In the genomic region with DNA sequence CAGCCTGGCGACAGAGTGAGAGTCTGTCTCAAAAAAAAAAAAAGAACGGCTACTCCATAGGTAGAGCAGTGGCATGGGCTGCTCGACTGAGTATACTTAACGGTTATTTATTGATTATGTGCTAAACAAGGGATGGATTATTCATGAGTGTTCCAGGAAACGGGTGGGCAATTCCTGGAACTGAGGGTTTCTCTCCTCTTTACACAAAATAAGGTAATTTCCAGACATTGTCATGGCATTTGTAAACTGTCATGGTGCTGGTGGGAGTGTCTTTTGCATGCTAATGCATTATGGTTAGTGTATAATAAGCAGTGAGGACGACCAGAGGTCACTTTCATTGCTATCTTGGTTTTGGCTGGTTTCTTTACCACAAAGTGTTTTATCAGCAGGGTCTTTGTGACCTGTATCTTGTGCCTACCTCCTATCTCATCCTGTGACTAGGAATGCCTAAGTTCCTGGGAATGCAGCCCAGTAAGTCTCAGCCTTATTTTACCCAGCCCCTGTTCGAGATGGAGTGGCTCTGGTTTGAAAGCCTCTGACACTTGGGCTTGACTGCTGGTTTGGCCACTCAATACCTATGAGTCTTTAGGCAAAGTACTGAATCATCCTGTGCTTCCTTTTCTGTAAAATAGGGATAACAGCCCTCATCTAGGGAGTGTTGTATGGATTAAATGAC, we compare ENCODE assay signal across 1 cellular context.
TF ChIP-seq lines count a peak whose summit lies in the region.

No MANE protein-coding gene starts in this region.

TF ChIP-seq in HepG2, 621 proteins besides CTCF, POLR2A, EP300 and RAD21:
- TF ChIP-seq ZNF232 (CRISPR knock-in tag; IDR thresholded peaks at IDR 0.05; ENCODE audit: borderline replicate concordance) (no peak), PHF5A (CRISPR knock-in tag; IDR thresholded peaks at IDR 0.05; ENCODE audit: low read depth, unreplicated experiment) (no peak), TARDBP (CRISPR knock-in tag; IDR thresholded peaks at IDR 0.05) (no peak), GLI4 (CRISPR knock-in tag; IDR thresholded peaks at IDR 0.05; ENCODE audit: borderline replicate concordance) (no peak)
